ENCODE assay signal across 1 cellular context in genomic region chr12:21710944-21711343, GRCh38.
TF ChIP-seq lines count a peak whose summit lies in the region.

No MANE protein-coding gene starts in this region.

TF ChIP-seq in GM12878, 131 proteins besides CTCF, POLR2A, EP300 and RAD21:
- TF ChIP-seq HDAC2 (IDR thresholded peaks at IDR 0.05) (no peak), MAX (IDR thresholded peaks at IDR 0.05; ENCODE audit: low read depth, low read length) (no peak), SMAD5 (IDR thresholded peaks at IDR 0.05; ENCODE audit: low read depth) (no peak), CREB1 (IDR thresholded peaks at IDR 0.05; ENCODE audit: low read depth) (no peak), HDGF (IDR thresholded peaks at IDR 0.05) (no peak), POU2F2 (IDR thresholded peaks at IDR 0.05; ENCODE audit: borderline replicate concordance, low read depth, low read length) (no peak), SMAD1 (IDR thresholded peaks at IDR 0.05; ENCODE audit: low read depth, partially characterized antibody) (no peak), ZBTB4 (CRISPR knock-in tag; IDR thresholded peaks at IDR 0.05) (no peak)
